Comparison of ENCODE assay signal across 11 cellular contexts in the genomic region with DNA sequence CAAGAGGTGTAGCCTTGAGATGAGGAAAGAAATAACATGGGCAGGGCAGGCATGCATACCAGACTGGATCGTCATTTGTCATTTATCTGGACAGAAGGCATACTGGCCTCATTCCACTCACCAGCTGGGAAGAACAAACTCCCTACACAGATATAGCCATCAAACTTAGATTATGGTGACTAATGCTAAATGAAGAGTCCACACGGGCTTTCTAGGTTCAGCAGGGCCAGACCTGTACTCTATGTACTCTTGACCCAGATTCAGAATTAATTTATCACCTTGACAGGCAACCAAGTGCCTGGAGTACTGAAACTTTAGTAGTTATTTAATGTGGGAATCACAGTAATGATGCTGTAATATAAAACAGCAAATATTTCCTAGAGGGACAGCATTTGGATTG. TPM values are rescaled to one million over a fixed set of nuclear protein-coding genes. Genes with fewer than 3 reads are reported as not detected.
DNase-seq lines count a peak whose midpoint lies in the region; ATAC-seq, FAIRE-seq and TF ChIP-seq lines count a peak whose summit lies in the region.
"Had no signal": no experiment of that assay in that cellular context is flagged by ENCODE, and none has a peak within 500 bp of the region (broad histone marks: within the 10 kb centered on the region; RNA-seq: fewer than 3 reads in every experiment).

No MANE protein-coding gene starts in this region.

- H3K9me3 ChIP-seq in PC-3 (ENCODE audit: low read length): no peaks in the 10 kb centered on the region
- H3K9me3 ChIP-seq in fibroblast of lung (ENCODE audit: control insufficient read depth, insufficient read depth, low read depth, low read length): no peaks in the 10 kb centered on the region
- H3K9me3 ChIP-seq in pancreas: no peaks in the 10 kb centered on the region
- no peaks in the 10 kb centered on the region for H3K9me3 ChIP-seq in HAP-1

- H3K9ac ChIP-seq in PC-3 (ENCODE audit: low read length) (no peak overlapping the region), fibroblast of lung (ENCODE audit: insufficient read depth, low read length) (no peak overlapping the region)

- BruUV-seq in PC-3 (replicated peaks; lab: Mats Ljungman, UMichigan): no TSS peak

- POLR2A ChIA-PET in PC-3 (lab: Charles Lee; ENCODE audit: unreplicated experiment): no interaction called here

- ATAC-seq in PC-3: peak; percentile 98
- peak; percentile 70 to 90 (median 84) for ATAC-seq in pancreas
- ATAC-seq in GM21825 (IDR thresholded peaks at IDR 0.05; ENCODE audit: unreplicated experiment): no peak
- ATAC-seq in GM18505 (IDR thresholded peaks at IDR 0.05; ENCODE audit: unreplicated experiment): no peak

- H3F3A ChIP-seq in PC-3 (ENCODE audit: low read length, unreplicated experiment): peaks cover 12% of the 10 kb centered on the region

- H3K4me3 ChIP-seq in PC-3 (ENCODE audit: low read length) (no peak overlapping the region; the same call in 1 of the 2 replicates), fibroblast of lung (replicated peaks in 1 of 4; ENCODE audit: control extremely low read depth in 1 of 4, insufficient read depth in 1 of 4, low read depth in 3 of 4, low read length in 4 of 4) (no peak overlapping the region), pancreas (no peak overlapping the region), HAP-1 (no peak overlapping the region)

- H2AFZ ChIP-seq in PC-3 (ENCODE audit: low read length) (no peak overlapping the region), fibroblast of lung (ENCODE audit: low read length) (no peak overlapping the region)

- no peak for TF ChIP-seq POLR2A in GM18505 (IDR thresholded peaks at IDR 0.05; ENCODE audit: borderline replicate concordance, extremely low read depth, insufficient read depth, insufficient read length)

- peak; percentile 13 for FAIRE-seq in pancreas (lab: Jason Lieb, UNC)

- H3K27me3 ChIP-seq in PC-3 (ENCODE audit: low read length) (no peaks in the 10 kb centered on the region), fibroblast of lung (ENCODE audit: control insufficient read depth, insufficient read depth, low read length) (no peaks in the 10 kb centered on the region), pancreas (no peaks in the 10 kb centered on the region), HAP-1 (ENCODE audit: low read depth) (no peaks in the 10 kb centered on the region)

- H4K20me1 ChIP-seq in PC-3 (ENCODE audit: low read length) (peaks cover 7% of the 10 kb centered on the region), fibroblast of lung (ENCODE audit: control insufficient read depth, extremely low read depth, insufficient read depth, low read length) (no peaks in the 10 kb centered on the region)

- intact Hi-C loops in PC-3 (cut with micrococcal nuclease) (loop anchor here (1.0 to 5.0 kb wide), 3 partner anchors 10 to 187 kb away; no protein-coding TSS in a partner anchor), pancreas (cut with DNase I) (no loop called here)

- H3K4me1 ChIP-seq in PC-3 (ENCODE audit: insufficient read depth, low read length): peaks cover 41% of the 10 kb centered on the region
- peaks cover 13% of the 10 kb centered on the region for H3K4me1 ChIP-seq in fibroblast of lung (ENCODE audit: control insufficient read depth, extremely low read depth, insufficient read depth, low read length)
- H3K4me1 ChIP-seq in pancreas: peaks cover 0 to 3% (median 0%) of the 10 kb centered on the region in 3 donors
- peaks cover 9% of the 10 kb centered on the region for H3K4me1 ChIP-seq in HAP-1

- no peaks in the 10 kb centered on the region for H3K9me2 ChIP-seq in PC-3 (replicated peaks; ENCODE audit: low read length)

- H3K27ac ChIP-seq in PC-3 (ENCODE audit: low read length) (peak overlapping the region; percentile 53), fibroblast of lung (ENCODE audit: insufficient read depth, low read length) (no peak overlapping the region), pancreas (no peak overlapping the region)

- 9 to 14% methylated on average over 2 of the region's 2 CpGs for WGBS in pancreas, 2 donors

- CTCF ChIA-PET in PC-3 (lab: Charles Lee): interaction anchor here (1.1 kb wide), 1 partner anchor 42 kb away, joined by 3 read pairs; no protein-coding TSS in a partner anchor

- H3K4me2 ChIP-seq in PC-3 (ENCODE audit: low read length): peak overlapping the region; percentile 63
- peak overlapping the region; percentile 26 for H3K4me2 ChIP-seq in fibroblast of lung (ENCODE audit: extremely low read depth, insufficient read depth, low read length)

- peak; percentile 90 for DNase-seq in Daoy (ENCODE audit: low read depth)
- peak; percentile 96 for DNase-seq in PC-3
- DNase-seq in fibroblast of lung (ENCODE audit: low read depth in 2 of 2): peak; percentile 86 to 97
- DNase-seq in pancreas: peak in 1 of 6 donors; percentile 40
- DNase-seq in activated CD4-positive, CD25-positive, alpha-beta regulatory T cell treated with anti-CD3 and anti-CD28 coated beads, Interleukin-2, amount 50 U/mL, for 72 hours: no peak
- no peak for DNase-seq in HAP-1 (ENCODE audit: low spot score in 2 of 2)
- DNase-seq: activated naive CD4-positive, alpha-beta T cell treated with anti-CD3 and anti-CD28 coated beads, Interleukin-2, amount 50 U/mL, for 16 hours; GF-D8 had no signal

- in situ Hi-C loops in HAP-1 (cut with MboI; ENCODE audit: low sequenced_read_pairs): loop anchor here (25.0 kb wide), 1 partner anchor 987 kb away; no protein-coding TSS in a partner anchor

- H3K79me2 ChIP-seq in PC-3 (ENCODE audit: low read length) (peaks cover 74% of the 10 kb centered on the region), fibroblast of lung (ENCODE audit: control insufficient read depth, insufficient read depth, low read length) (peaks cover 35% of the 10 kb centered on the region)

- H3K36me3 ChIP-seq in PC-3 (ENCODE audit: low read depth, low read length): no peaks in the 10 kb centered on the region
- H3K36me3 ChIP-seq in fibroblast of lung (ENCODE audit: control insufficient read depth, insufficient read depth, low read length): no peaks in the 10 kb centered on the region
- no peaks in the 10 kb centered on the region for H3K36me3 ChIP-seq in pancreas
- no peaks in the 10 kb centered on the region for H3K36me3 ChIP-seq in HAP-1 (replicated peaks)

- no peak for TF ChIP-seq CTCF in PC-3 (conservative IDR thresholded peaks at IDR 0.05; ENCODE audit: low read depth, low read length)
- TF ChIP-seq CTCF in fibroblast of lung (conservative IDR thresholded peaks at IDR 0.05 in 1 of 2, IDR thresholded peaks at IDR 0.05 in 1 of 2; ENCODE audit: low read depth in 1 of 2, low read length in 2 of 2): no peak
- no peak for TF ChIP-seq CTCF in pancreas (IDR thresholded peaks at IDR 0.05)

RNA-seq across cellular contexts. Expression of a gene that starts 15.3 kb away (rescaled TPM):
- 2.4 and 6.7 TPM in 2 replicates for total RNA-seq in Daoy (2014; rRNA removed; shearing (Covaris generic))
- total RNA-seq in PC-3 (2014; rRNA removed) (1.0 and 2.1 TPM in 2 replicates), fibroblast of lung (6.9 and 8.8 TPM in 2 replicates), pancreas (under 1 TPM; 0.12 to 0.64 (median 0.50) TPM)
- polyA plus RNA-seq in fibroblast of lung (2.3 and 4.1 TPM in 2 replicates), pancreas (1 to 10 TPM in 1 of 2 donors, under 1 TPM in 1; 0.80 to 4.3 TPM)
- 1.5 and 5.7 TPM in 2 replicates for polyA plus RNA-seq in fibroblast of lung (2012)
- 0.11 and 0.43 TPM in 2 replicates for polyA minus RNA-seq in fibroblast of lung (ENCODE audit: low replicate concordance)
- polyA plus RNA-seq: IgD-negative memory B cell had no signal

Comparison
In these comparisons a context has a peak if more than half of its experiments do, and no peak if none do; other contexts are left out.
1. DNase-seq: peak in Daoy (single experiment), PC-3 (single experiment) and fibroblast of lung (2 of 2); none in activated CD4-positive, CD25-positive, alpha-beta regulatory T cell treated with anti-CD3 and anti-CD28 coated beads, Interleukin-2, amount 50 U/mL, for 72 hours (single experiment) and HAP-1 (0 of 2).
2. ATAC-seq: peak in PC-3 (single experiment) and pancreas (4 of 4); none in GM21825 (single experiment) and GM18505 (single experiment).